Comparison of ENCODE assay signal across 22 cellular contexts in genomic region chr2:123915380-123915779, GRCh38.
"Had no signal": no experiment of that assay in that cellular context is flagged by ENCODE, and none has a peak within 500 bp of the region (broad histone marks: within the 10 kb centered on the region; RNA-seq: fewer than 3 reads in every experiment).

No MANE protein-coding gene starts in this region.

- H3K27me3 ChIP-seq: esophagus squamous epithelium, foreskin keratinocyte, hepatocyte, testis, tibial nerve, upper lobe of right lung, vagina had no signal

- H3K4me3 ChIP-seq: esophagus squamous epithelium, hepatocyte, left ventricle myocardium inferior, lower lobe of right lung, spleen, testis, tibial nerve, upper lobe of right lung, vagina had no signal

- H3K79me2 ChIP-seq: hepatocyte had no signal

- H2AFZ ChIP-seq: hepatocyte had no signal

- H3K4me1 ChIP-seq: esophagus squamous epithelium, foreskin keratinocyte, left ventricle myocardium inferior, lower lobe of right lung, spleen, testis, tibial nerve, upper lobe of right lung, vagina had no signal

- H3K27ac ChIP-seq: esophagus squamous epithelium, foreskin keratinocyte, hepatocyte, left ventricle myocardium inferior, lower lobe of right lung, testis, tibial nerve, upper lobe of right lung, vagina had no signal

- H3K9me3 ChIP-seq: esophagus squamous epithelium, left ventricle myocardium inferior, lower lobe of right lung, testis, tibial nerve, upper lobe of right lung, vagina had no signal

- DNase-seq: effector memory CD8-positive, alpha-beta T cell; esophagus squamous epithelium; foreskin keratinocyte; kidney; left cardiac atrium; left ventricle myocardium inferior; lower lobe of right lung; mesenchymal stem cell; midbrain; naive B cell; posterior cingulate gyrus; spleen; stimulated activated CD4-positive, alpha-beta T cell treated with anti-CD3 and anti-CD28 coated beads, Interleukin-15, amount 100 ng/mL, for 24 hours; stimulated activated CD4-positive, alpha-beta T cell treated with anti-CD3 and anti-CD28 coated beads, Interleukin-1b, Interleukin-23, amount 100 ng/mL, for 48 hours; stimulated activated CD4-positive, alpha-beta T cell treated with anti-CD3 and anti-CD28 coated beads, Interleukin-4, amount 100 ng/mL, for 4 hours; stimulated activated naive B cell treated with anti-CD40 and anti-IgM and Interleukin-4, amounts not matched to agents 10 μg/mL and 1 μg/mL and 100 μg/mL, for 72 hours; stimulated activated naive CD8-positive, alpha-beta T cell treated with anti-CD3 and anti-CD28 coated beads, Interleukin-15, amount 100 ng/mL, for 72 hours; testis; upper lobe of right lung had no signal

- H3K4me2 ChIP-seq: hepatocyte had no signal

- H3K36me3 ChIP-seq: esophagus squamous epithelium, left ventricle myocardium inferior, lower lobe of right lung, spleen, tibial nerve, upper lobe of right lung, vagina had no signal
